ENCODE assay signal across 16 cellular contexts in the genomic region with DNA sequence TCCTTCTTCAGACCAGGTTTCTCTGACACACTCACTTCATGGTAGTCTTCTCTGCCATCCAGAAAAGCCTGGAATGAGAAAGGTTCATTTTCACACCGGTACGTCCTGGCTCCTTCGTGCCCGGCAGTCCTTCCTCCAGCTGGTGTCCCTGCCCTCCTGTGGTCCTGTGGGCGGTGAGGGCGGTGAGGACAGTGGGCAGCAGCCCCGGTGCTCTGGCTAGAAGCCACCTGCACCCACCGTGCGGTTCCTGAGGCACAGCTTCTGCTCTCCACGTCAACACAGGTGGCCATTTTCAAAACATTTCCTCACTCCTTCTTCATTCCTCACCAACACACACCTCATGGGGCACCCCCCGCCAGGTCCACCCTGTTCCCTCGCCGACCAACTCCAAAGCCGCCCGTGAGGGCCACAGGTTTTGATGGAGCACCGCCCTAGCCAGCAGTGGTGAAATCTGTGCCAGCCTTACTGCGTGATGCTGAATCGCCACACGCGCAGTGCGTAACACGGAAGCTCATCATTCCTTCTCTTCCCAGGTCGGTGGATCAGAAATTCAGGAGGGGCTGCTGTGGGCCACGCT.
DNase-seq lines count a peak whose midpoint lies in the region; ATAC-seq and TF ChIP-seq lines count a peak whose summit lies in the region.
"Had no signal": no experiment of that assay in that cellular context is flagged by ENCODE, and none has a peak within 500 bp of the region (broad histone marks: within the 10 kb centered on the region; RNA-seq: fewer than 3 reads in every experiment).

No MANE protein-coding gene starts in this region.

- peak; percentile 39 for ATAC-seq in stimulated activated memory B cell treated with anti-CD40 and anti-IgM and Interleukin-4, amounts not matched to agents 10 μg/mL and 1 μg/mL and 100 μg/mL, for 72 hours
- ATAC-seq in GM18519 (IDR thresholded peaks at IDR 0.05; ENCODE audit: low FRiP score, unreplicated experiment), result no peak
- no peak for ATAC-seq in WTC11
- ATAC-seq: CD8-positive, alpha-beta T cell had no signal

- peak overlapping the region; percentile 57 for H3K18ac ChIP-seq in neuronal stem cell (ENCODE audit: low read length)

- H3K23ac ChIP-seq in neuronal stem cell (ENCODE audit: low read depth, low read length, poor library complexity), result peak overlapping the region; percentile 17

- no peaks in the 10 kb centered on the region for H3K36me3 Mint-ChIP-seq in stimulated activated memory B cell treated with anti-CD40 and anti-IgM and Interleukin-4, amounts not matched to agents 10 μg/mL and 1 μg/mL and 100 μg/mL, for 72 hours
- H3K36me3 Mint-ChIP-seq in WTC11, result peaks cover 18% of the 10 kb centered on the region
- H3K36me3 Mint-ChIP-seq: CD8-positive, alpha-beta T cell had no signal

- peaks cover 14% of the 10 kb centered on the region for H3K9me3 Mint-ChIP-seq in stimulated activated memory B cell treated with anti-CD40 and anti-IgM and Interleukin-4, amounts not matched to agents 10 μg/mL and 1 μg/mL and 100 μg/mL, for 72 hours
- peaks cover 42% of the 10 kb centered on the region for H3K9me3 Mint-ChIP-seq in WTC11
- H3K9me3 Mint-ChIP-seq: CD8-positive, alpha-beta T cell had no signal

- H3K27me3 ChIP-seq in esophagus muscularis mucosa, result peaks cover 0 to 15% (median 0%) of the 10 kb centered on the region in 4 donors
- no peaks in the 10 kb centered on the region for H3K27me3 ChIP-seq in neuronal stem cell (ENCODE audit: control insufficient read depth in 3 of 3, insufficient read depth in 3 of 3, low read depth in 1 of 3, low read length in 3 of 3)
- H3K27me3 ChIP-seq: BLaER1 had no signal

- peak overlapping the region; percentile 38 for H3K14ac ChIP-seq in neuronal stem cell (ENCODE audit: low read length)

- H4K91ac ChIP-seq in neuronal stem cell (ENCODE audit: low read depth, low read length, poor library complexity), result no peak overlapping the region

- no peak overlapping the region for H3K4me3 Mint-ChIP-seq in stimulated activated memory B cell treated with anti-CD40 and anti-IgM and Interleukin-4, amounts not matched to agents 10 μg/mL and 1 μg/mL and 100 μg/mL, for 72 hours
- no peak overlapping the region for H3K4me3 Mint-ChIP-seq in WTC11
- H3K4me3 Mint-ChIP-seq: CD4-positive, alpha-beta T cell; CD8-positive, alpha-beta T cell had no signal

- H3K4me1 ChIP-seq in esophagus muscularis mucosa (no peaks in the 10 kb centered on the region), neuronal stem cell (ENCODE audit: control insufficient read depth in 2 of 2, insufficient read depth in 1 of 2, low read depth in 1 of 2, low read length in 2 of 2) (peaks cover 0 to 1% of the 10 kb centered on the region in 2 donors)
- H3K4me1 ChIP-seq: BE2C, BLaER1, Caco-2 had no signal

- H2BK120ac ChIP-seq in neuronal stem cell (ENCODE audit: low read depth, low read length), result no peak overlapping the region

- H2AFZ ChIP-seq in neuronal stem cell (ENCODE audit: low read length), result no peak overlapping the region

- POLR2A ChIA-PET in WTC11 (lab: Charles Lee), result no interaction called here

- no peaks in the 10 kb centered on the region for H3K79me1 ChIP-seq in neuronal stem cell (ENCODE audit: low read depth, low read length)

- peaks cover 0 to 7% (median 0%) of the 10 kb centered on the region in 4 donors for H3K9me3 ChIP-seq in esophagus muscularis mucosa
- H3K9me3 ChIP-seq in neuronal stem cell (replicated peaks in 1 of 2; ENCODE audit: control insufficient read depth in 2 of 2, insufficient read depth in 1 of 2, low read depth in 1 of 2, low read length in 2 of 2), result no peaks in the 10 kb centered on the region
- H3K9me3 ChIP-seq: BE2C, BLaER1, Caco-2 had no signal

- TF ChIP-seq EP300 in esophagus muscularis mucosa (IDR thresholded peaks at IDR 0.05), result no peak

- no peak overlapping the region for H2AK5ac ChIP-seq in neuronal stem cell (ENCODE audit: low read depth, low read length)

- intact Hi-C loops in esophagus muscularis mucosa (cut with DNase I), result no loop called here

- no peak for TF ChIP-seq POLR2A in esophagus muscularis mucosa (IDR thresholded peaks at IDR 0.05; ENCODE audit: low read depth)

- no peak overlapping the region for H3K4me2 ChIP-seq in neuronal stem cell (ENCODE audit: insufficient read depth, low read length, poor library complexity, severe bottlenecking)
- H3K4me2 ChIP-seq: BLaER1 had no signal

- H3K36me3 ChIP-seq in esophagus muscularis mucosa (no peaks in the 10 kb centered on the region), neuronal stem cell (replicated peaks in 1 of 2; ENCODE audit: control insufficient read depth in 2 of 2, insufficient read depth in 2 of 2, low read length in 2 of 2) (no peaks in the 10 kb centered on the region)
- H3K36me3 ChIP-seq: BE2C, BLaER1 had no signal

- H2BK15ac ChIP-seq in neuronal stem cell (ENCODE audit: low read length), result no peak overlapping the region

- no peak overlapping the region for H3K4ac ChIP-seq in neuronal stem cell (ENCODE audit: low read length)

- H4K8ac ChIP-seq in neuronal stem cell (ENCODE audit: low read depth, low read length), result no peak overlapping the region

- peaks cover 26% of the 10 kb centered on the region for H3K27me3 Mint-ChIP-seq in stimulated activated memory B cell treated with anti-CD40 and anti-IgM and Interleukin-4, amounts not matched to agents 10 μg/mL and 1 μg/mL and 100 μg/mL, for 72 hours
- H3K27me3 Mint-ChIP-seq in WTC11 (ENCODE audit: low read depth), result peaks cover 5% of the 10 kb centered on the region

- no peaks in the 10 kb centered on the region for H3K4me1 Mint-ChIP-seq in stimulated activated memory B cell treated with anti-CD40 and anti-IgM and Interleukin-4, amounts not matched to agents 10 μg/mL and 1 μg/mL and 100 μg/mL, for 72 hours
- H3K4me1 Mint-ChIP-seq in WTC11, result no peaks in the 10 kb centered on the region

- no peak overlapping the region for H2BK5ac ChIP-seq in neuronal stem cell (ENCODE audit: low read length)

- DNase-seq in esophagus muscularis mucosa (ENCODE audit: extremely low spot score), result peak; percentile 64
- DNase-seq in neuronal stem cell (ENCODE audit: low spot score), result no peak
- no peak for DNase-seq in WTC11 (ENCODE audit: low spot score)
- DNase-seq: 8988T; ACHN; BE2C; C1 segment of cervical spinal cord; Caco-2; Calu3; CD4-positive, alpha-beta T cell; CD8-positive, alpha-beta T cell; DMS79 treated with DMSO at 0.1 percent for 48 hours; GF-D8 had no signal

- no peak overlapping the region for H3K9ac ChIP-seq in neuronal stem cell (ENCODE audit: low read depth, low read length, poor library complexity)
- H3K9ac ChIP-seq: BLaER1 had no signal

- CTCF ChIA-PET in WTC11 (lab: Charles Lee), result no interaction called here

- no peak overlapping the region for H3K27ac Mint-ChIP-seq in stimulated activated memory B cell treated with anti-CD40 and anti-IgM and Interleukin-4, amounts not matched to agents 10 μg/mL and 1 μg/mL and 100 μg/mL, for 72 hours
- H3K27ac Mint-ChIP-seq in WTC11, result no peak overlapping the region
- H3K27ac Mint-ChIP-seq: CD4-positive, alpha-beta T cell; CD8-positive, alpha-beta T cell had no signal

- WGBS in esophagus muscularis mucosa, result 90% methylated on average over 24 of the region's 24 CpGs
- WGBS in neuronal stem cell (ENCODE audit: extremely low coverage in 2 of 2, insufficient read length in 2 of 2, insufficient replicate concordance in 1 of 2), 2 donors, result no CpG with 5 or more reads among the region's 24 CpGs

- H3K27ac ChIP-seq in esophagus muscularis mucosa (replicated peaks in 1 of 4) (no peak overlapping the region), neuronal stem cell (replicated peaks; ENCODE audit: low read length) (no peak overlapping the region)
- H3K27ac ChIP-seq: BLaER1 had no signal

- H3K4me3 ChIP-seq in esophagus muscularis mucosa, result no peak overlapping the region
- H3K4me3 ChIP-seq in neuronal stem cell (ENCODE audit: low read length in 2 of 2), result no peak overlapping the region
- H3K4me3 ChIP-seq: BLaER1 had no signal

- no peak overlapping the region for H2BK12ac ChIP-seq in neuronal stem cell (ENCODE audit: low read length)

- no peak for TF ChIP-seq CTCF in esophagus muscularis mucosa (IDR thresholded peaks at IDR 0.05)
- no peak for TF ChIP-seq CTCF in WTC11 (IDR thresholded peaks at IDR 0.05)

TF ChIP-seq in WTC11, 78 proteins besides CTCF, POLR2A, EP300 and RAD21 (continues in another document):
- TF ChIP-seq RELA (CRISPR knock-in tag; IDR thresholded peaks at IDR 0.05; ENCODE audit: borderline replicate concordance) (no peak), ZNF219 (CRISPR knock-in tag; IDR thresholded peaks at IDR 0.05; ENCODE audit: borderline replicate concordance) (no peak)
- TF ChIP-seq, protein P1, sequence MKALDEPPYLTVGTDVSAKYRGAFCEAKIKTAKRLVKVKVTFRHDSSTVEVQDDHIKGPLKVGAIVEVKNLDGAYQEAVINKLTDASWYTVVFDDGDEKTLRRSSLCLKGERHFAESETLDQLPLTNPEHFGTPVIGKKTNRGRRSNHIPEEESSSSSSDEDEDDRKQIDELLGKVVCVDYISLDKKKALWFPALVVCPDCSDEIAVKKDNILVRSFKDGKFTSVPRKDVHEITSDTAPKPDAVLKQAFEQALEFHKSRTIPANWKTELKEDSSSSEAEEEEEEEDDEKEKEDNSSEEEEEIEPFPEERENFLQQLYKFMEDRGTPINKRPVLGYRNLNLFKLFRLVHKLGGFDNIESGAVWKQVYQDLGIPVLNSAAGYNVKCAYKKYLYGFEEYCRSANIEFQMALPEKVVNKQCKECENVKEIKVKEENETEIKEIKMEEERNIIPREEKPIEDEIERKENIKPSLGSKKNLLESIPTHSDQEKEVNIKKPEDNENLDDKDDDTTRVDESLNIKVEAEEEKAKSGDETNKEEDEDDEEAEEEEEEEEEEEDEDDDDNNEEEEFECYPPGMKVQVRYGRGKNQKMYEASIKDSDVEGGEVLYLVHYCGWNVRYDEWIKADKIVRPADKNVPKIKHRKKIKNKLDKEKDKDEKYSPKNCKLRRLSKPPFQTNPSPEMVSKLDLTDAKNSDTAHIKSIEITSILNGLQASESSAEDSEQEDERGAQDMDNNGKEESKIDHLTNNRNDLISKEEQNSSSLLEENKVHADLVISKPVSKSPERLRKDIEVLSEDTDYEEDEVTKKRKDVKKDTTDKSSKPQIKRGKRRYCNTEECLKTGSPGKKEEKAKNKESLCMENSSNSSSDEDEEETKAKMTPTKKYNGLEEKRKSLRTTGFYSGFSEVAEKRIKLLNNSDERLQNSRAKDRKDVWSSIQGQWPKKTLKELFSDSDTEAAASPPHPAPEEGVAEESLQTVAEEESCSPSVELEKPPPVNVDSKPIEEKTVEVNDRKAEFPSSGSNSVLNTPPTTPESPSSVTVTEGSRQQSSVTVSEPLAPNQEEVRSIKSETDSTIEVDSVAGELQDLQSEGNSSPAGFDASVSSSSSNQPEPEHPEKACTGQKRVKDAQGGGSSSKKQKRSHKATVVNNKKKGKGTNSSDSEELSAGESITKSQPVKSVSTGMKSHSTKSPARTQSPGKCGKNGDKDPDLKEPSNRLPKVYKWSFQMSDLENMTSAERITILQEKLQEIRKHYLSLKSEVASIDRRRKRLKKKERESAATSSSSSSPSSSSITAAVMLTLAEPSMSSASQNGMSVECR (CRISPR knock-in tag; IDR thresholded peaks at IDR 0.05; ENCODE audit: borderline replicate concordance), result no peak
